Comparison of ENCODE assay signal across 13 cellular contexts in genomic region chr2:203623104-203623503, GRCh38.
A peak's percentile ranks its signal among the peaks of the same experiment; 100 is the strongest.
DNase-seq lines count a peak whose midpoint lies in the region; ATAC-seq and TF ChIP-seq lines count a peak whose summit lies in the region.
"Had no signal": no experiment of that assay in that cellular context is flagged by ENCODE, and none has a peak within 500 bp of the region (broad histone marks: within the 10 kb centered on the region; RNA-seq: fewer than 3 reads in every experiment).

No MANE protein-coding gene starts in this region.

- H3K9me2 ChIP-seq in hepatocyte (replicated peaks; ENCODE audit: insufficient read depth), result no peaks in the 10 kb centered on the region

- POLR2A ChIA-PET in CD8-positive, alpha-beta T cell (lab: Charles Lee), result interaction anchor here (0.7 kb wide), 1 partner anchor 184 kb away, joined by 4 read pairs; no protein-coding TSS in a partner anchor

- H3K27ac ChIP-seq in ACC112 (ENCODE audit: low read depth, low read length) (peak overlapping the region; percentile 62), WERI-Rb-1 (no peak overlapping the region), hepatocyte (peak overlapping the region; percentile 80), tibial nerve (no peak overlapping the region)
- H3K27ac ChIP-seq in CD8-positive, alpha-beta T cell (ENCODE audit: low read depth, low read length), result no peak overlapping the region

- H3K9me3 ChIP-seq in WERI-Rb-1 (ENCODE audit: severe bottlenecking) (no peaks in the 10 kb centered on the region), hepatocyte (ENCODE audit: low read depth) (no peaks in the 10 kb centered on the region), tibial nerve (peaks cover 0 to 3% (median 0%) of the 10 kb centered on the region in 4 donors)
- H3K9me3 ChIP-seq in CD8-positive, alpha-beta T cell (ENCODE audit: low read length), result no peaks in the 10 kb centered on the region

- WGBS in hepatocyte (ENCODE audit: low lambda C conversion rate, missing lambda C conversion rate), result 72% methylated on average over 4 of the region's 4 CpGs
- 92 to 99% methylated on average over 4 of the region's 4 CpGs for WGBS in tibial nerve, 2 donors

- CTCF ChIA-PET in CD8-positive, alpha-beta T cell (lab: Charles Lee), result no interaction called here

- no peak overlapping the region for H3K4me3 Mint-ChIP-seq in CD8-positive, alpha-beta T cell
- H3K4me3 Mint-ChIP-seq: activated CD4-positive, alpha-beta T cell treated with anti-CD3 and anti-CD28 coated beads, Interleukin-2, amount 10 ng/mL, durations not matched to agents 7 days and 5 days; CD4-positive, alpha-beta T cell; naive B cell had no signal

- H3K4me1 ChIP-seq in ACC112 (ENCODE audit: control insufficient read depth, insufficient read depth, low read length, unreplicated experiment) (peaks cover 17% of the 10 kb centered on the region), hepatocyte (ENCODE audit: insufficient read depth) (peaks cover 21% of the 10 kb centered on the region), tibial nerve (peaks cover 0 to 18% (median 4%) of the 10 kb centered on the region in 4 donors)
- H3K4me1 ChIP-seq in CD8-positive, alpha-beta T cell (ENCODE audit: insufficient read depth, low read length), result no peaks in the 10 kb centered on the region

- peak overlapping the region; percentile 16 for H2AFZ ChIP-seq in ACC112 (ENCODE audit: low read length, unreplicated experiment)
- no peak overlapping the region for H2AFZ ChIP-seq in hepatocyte

- DNase-seq in HPDE6-E6E7 (ENCODE audit: extremely low spot score) (peak; percentile 74), WERI-Rb-1 (peak; percentile 48), hepatocyte (ENCODE audit: low spot score) (peak; percentile 58), tibial nerve (ENCODE audit: low spot score in 2 of 2) (no peak)
- DNase-seq in CD8-positive, alpha-beta T cell, result no peak
- DNase-seq: activated CD4-positive, alpha-beta T cell treated with anti-CD3 and anti-CD28 coated beads, Interleukin-2, amount 10 ng/mL, durations not matched to agents 7 days and 5 days; CD4-positive, alpha-beta T cell; glutamatergic neuron; naive B cell; NCI-H1417 treated with DMSO at 0.1 percent for 48 hours had no signal

- no peaks in the 10 kb centered on the region for H3K36me3 Mint-ChIP-seq in CD8-positive, alpha-beta T cell

- ATAC-seq in CD8-positive, alpha-beta T cell, result no peak
- ATAC-seq in GM19395 (IDR thresholded peaks at IDR 0.05; ENCODE audit: unreplicated experiment), result no peak
- ATAC-seq in HG02571 (IDR thresholded peaks at IDR 0.05; ENCODE audit: unreplicated experiment), result no peak

- H3K4me1 Mint-ChIP-seq in CD8-positive, alpha-beta T cell (ENCODE audit: low read depth), result peaks cover 7% of the 10 kb centered on the region
- H3K4me1 Mint-ChIP-seq: naive B cell had no signal

- H3K4me3 ChIP-seq in ACC112 (ENCODE audit: low read depth, low read length) (no peak overlapping the region), WERI-Rb-1 (ENCODE audit: low read depth, low read length) (no peak overlapping the region), hepatocyte (no peak overlapping the region), tibial nerve (no peak overlapping the region)
- no peak overlapping the region for H3K4me3 ChIP-seq in CD8-positive, alpha-beta T cell (ENCODE audit: low read depth, low read length)

- no peak overlapping the region for H3K27ac Mint-ChIP-seq in CD8-positive, alpha-beta T cell
- H3K27ac Mint-ChIP-seq: activated CD4-positive, alpha-beta T cell treated with anti-CD3 and anti-CD28 coated beads, Interleukin-2, amount 10 ng/mL, durations not matched to agents 7 days and 5 days; naive B cell had no signal

- TF ChIP-seq CTCF in WERI-Rb-1 (IDR thresholded peaks at IDR 0.05; ENCODE audit: low read depth, low read length) (no peak), hepatocyte (IDR thresholded peaks at IDR 0.05; ENCODE audit: poor library complexity) (no peak), tibial nerve (IDR thresholded peaks at IDR 0.05) (no peak)
- no peak for TF ChIP-seq CTCF in CD8-positive, alpha-beta T cell (IDR thresholded peaks at IDR 0.05)

- TF ChIP-seq EP300 in tibial nerve (IDR thresholded peaks at IDR 0.05), result no peak

- no peaks in the 10 kb centered on the region for H3K27me3 ChIP-seq in ACC112 (ENCODE audit: insufficient read depth, low read length)
- H3K27me3 ChIP-seq in WERI-Rb-1 (ENCODE audit: insufficient read depth, low read depth, severe bottlenecking), result no peaks in the 10 kb centered on the region
- H3K27me3 ChIP-seq in hepatocyte, result no peaks in the 10 kb centered on the region
- H3K27me3 ChIP-seq in CD8-positive, alpha-beta T cell (ENCODE audit: insufficient read depth, low read length), result no peaks in the 10 kb centered on the region
- no peaks in the 10 kb centered on the region for H3K27me3 ChIP-seq in tibial nerve

- no peak overlapping the region for H3K4me2 ChIP-seq in hepatocyte

- peaks cover 6% of the 10 kb centered on the region for H3K9me3 Mint-ChIP-seq in CD8-positive, alpha-beta T cell

- TF ChIP-seq POLR2A in tibial nerve (IDR thresholded peaks at IDR 0.05), result no peak

- H3K36me3 ChIP-seq in ACC112 (ENCODE audit: insufficient read depth, low read length), result no peaks in the 10 kb centered on the region
- H3K36me3 ChIP-seq in WERI-Rb-1, result no peaks in the 10 kb centered on the region
- H3K36me3 ChIP-seq in hepatocyte (replicated peaks; ENCODE audit: insufficient read depth, low read depth), result no peaks in the 10 kb centered on the region
- no peaks in the 10 kb centered on the region for H3K36me3 ChIP-seq in CD8-positive, alpha-beta T cell (ENCODE audit: insufficient read depth, low read length)
- H3K36me3 ChIP-seq in tibial nerve, result no peaks in the 10 kb centered on the region

- no peaks in the 10 kb centered on the region for H3K79me2 ChIP-seq in ACC112 (ENCODE audit: control insufficient read depth, insufficient read depth, low read length, unreplicated experiment)
- H3K79me2 ChIP-seq in hepatocyte, result no peaks in the 10 kb centered on the region

- H4K20me1 ChIP-seq in hepatocyte (ENCODE audit: insufficient read depth, poor library complexity, severe bottlenecking), result no peaks in the 10 kb centered on the region

- intact Hi-C loops in CD8-positive, alpha-beta T cell (cut with DNase I, micrococcal nuclease), result no loop called here

- H3K27me3 Mint-ChIP-seq in CD8-positive, alpha-beta T cell (ENCODE audit: low read depth), result no peaks in the 10 kb centered on the region
- H3K27me3 Mint-ChIP-seq: CD4-positive, alpha-beta T cell had no signal

Comparison
In these comparisons a context has a peak if more than half of its experiments do, and no peak if none do; other contexts are left out.
1. H3K27ac ChIP-seq: peak in ACC112 (single experiment) and hepatocyte (single experiment); none in WERI-Rb-1 (single experiment), CD8-positive, alpha-beta T cell (single experiment) and tibial nerve (0 of 4).
2. DNase-seq: peak in HPDE6-E6E7 (single experiment), WERI-Rb-1 (single experiment) and hepatocyte (single experiment); none in CD8-positive, alpha-beta T cell (0 of 7) and tibial nerve (0 of 2).